ENCODE assay signal across 9 cellular contexts in the genomic region with DNA sequence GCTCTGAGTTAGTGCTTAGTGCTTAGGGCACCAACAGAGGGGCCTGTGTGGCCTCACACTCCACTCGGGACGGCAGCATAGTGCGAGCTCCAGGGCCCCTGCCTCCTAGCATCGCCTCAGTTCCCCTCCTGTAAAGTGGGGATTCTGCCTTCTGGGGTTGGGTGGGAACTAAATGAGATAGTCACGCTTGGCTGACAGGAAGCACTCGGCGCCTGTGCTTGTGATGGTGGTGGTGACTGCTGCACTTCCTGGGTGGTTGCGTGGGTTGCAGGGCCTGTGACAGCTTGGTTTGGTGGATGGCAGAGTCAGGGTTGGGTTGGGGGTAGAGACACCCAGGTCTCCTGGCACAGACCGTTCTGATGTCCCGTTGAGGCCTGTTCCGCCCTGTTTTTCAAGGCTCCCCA. TPM values are rescaled to one million over a fixed set of nuclear protein-coding genes. Genes with fewer than 3 reads are reported as not detected.
DNase-seq lines count a peak whose midpoint lies in the region; ATAC-seq, FAIRE-seq and TF ChIP-seq lines count a peak whose summit lies in the region.
"Had no signal": no experiment of that assay in that cellular context is flagged by ENCODE, and none has a peak within 500 bp of the region (broad histone marks: within the 10 kb centered on the region; RNA-seq: fewer than 3 reads in every experiment).

No MANE protein-coding gene starts in this region.

- 84% methylated on average over 11 of the region's 11 CpGs for WGBS in prostate gland

- H3K9me3 ChIP-seq in prostate gland, result no peaks in the 10 kb centered on the region
- H3K9me3 ChIP-seq: body of pancreas had no signal

- H3K36me3 Mint-ChIP-seq in activated T-cell treated with anti-CD3 and anti-CD28 coated beads, Interleukin-2, amount 50 U/mL, for 24 hours (ENCODE audit: low read depth), result peaks cover 87% of the 10 kb centered on the region

- H3K4me3 Mint-ChIP-seq in activated T-cell treated with anti-CD3 and anti-CD28 coated beads, Interleukin-2, amount 50 U/mL, for 24 hours, result peak overlapping the region; percentile 69

- no peak for TF ChIP-seq POLR2A in prostate gland (IDR thresholded peaks at IDR 0.05)

- H3K27me3 ChIP-seq in prostate gland (replicated peaks; ENCODE audit: insufficient read depth), result no peaks in the 10 kb centered on the region
- H3K27me3 ChIP-seq: body of pancreas had no signal

- ATAC-seq in HG03095 (IDR thresholded peaks at IDR 0.05; ENCODE audit: unreplicated experiment) (peak; percentile 44), GM21723 (IDR thresholded peaks at IDR 0.05; ENCODE audit: unreplicated experiment) (no peak)
- ATAC-seq: body of pancreas had no signal

- no peak for FAIRE-seq in D721Med (lab: Jason Lieb, UNC)

- peaks cover 13 to 20% of the 10 kb centered on the region in 2 donors for H3K36me3 ChIP-seq in prostate gland

- peak overlapping the region; percentile 95 for H3K27ac Mint-ChIP-seq in activated T-cell treated with anti-CD3 and anti-CD28 coated beads, Interleukin-2, amount 50 U/mL, for 24 hours

- intact Hi-C loops in prostate gland (cut with DNase I), result no loop called here

- TF ChIP-seq CTCF in prostate gland (IDR thresholded peaks at IDR 0.05) (no peak), D721Med (IDR thresholded peaks at IDR 0.05; ENCODE audit: insufficient read depth, missing control alignments) (no peak)

- DNase-seq in GM03348 (ENCODE audit: low spot score) (peak; percentile 1), prostate gland (ENCODE audit: low spot score) (no peak), NCI-H2171 treated with DMSO at 0.1 percent for 48 hours (lab: John Stamatoyannopoulos, UW) (no peak), DMS53 (lab: John Stamatoyannopoulos, UW) (no peak), D721Med (ENCODE audit: insufficient read length, low spot score) (no peak)
- peak; percentile 87 for DNase-seq in activated T-cell treated with anti-CD3 and anti-CD28 coated beads, Interleukin-2, amount 50 U/mL, for 24 hours

- H3K27me3 Mint-ChIP-seq in activated T-cell treated with anti-CD3 and anti-CD28 coated beads, Interleukin-2, amount 50 U/mL, for 24 hours, result no peaks in the 10 kb centered on the region

- peaks cover 52% of the 10 kb centered on the region for H3K4me1 ChIP-seq in prostate gland (replicated peaks)

- peak overlapping the region; percentile 49 to 60 for H3K27ac ChIP-seq in prostate gland

- H3K4me1 Mint-ChIP-seq in activated T-cell treated with anti-CD3 and anti-CD28 coated beads, Interleukin-2, amount 50 U/mL, for 24 hours (ENCODE audit: low read depth), result peaks cover 94% of the 10 kb centered on the region

- no peaks in the 10 kb centered on the region for H3K9me3 Mint-ChIP-seq in activated T-cell treated with anti-CD3 and anti-CD28 coated beads, Interleukin-2, amount 50 U/mL, for 24 hours

- no peak overlapping the region for H3K4me3 ChIP-seq in prostate gland
- H3K4me3 ChIP-seq: body of pancreas had no signal

RNA-seq across cellular contexts. Expression of a gene that starts 7.7 kb away (rescaled TPM):
- 10 to 100 TPM; 64.3 to 64.4 TPM for total RNA-seq in prostate gland

RNA-seq across cellular contexts. Expression of a gene that starts 42.1 kb away (rescaled TPM):
- total RNA-seq in prostate gland, result 10 to 100 TPM; 27.9 to 42.4 TPM

Comparison
In these comparisons a context has a peak if more than half of its experiments do, and no peak if none do; other contexts are left out.
1. DNase-seq: peak in GM03348 (single experiment) and activated T-cell treated with anti-CD3 and anti-CD28 coated beads, Interleukin-2, amount 50 U/mL, for 24 hours (single experiment); none in prostate gland (single experiment), NCI-H2171 treated with DMSO at 0.1 percent for 48 hours (single experiment), DMS53 (single experiment) and D721Med (single experiment).